ENCODE assay signal across 1 cellular context in the genomic region with DNA sequence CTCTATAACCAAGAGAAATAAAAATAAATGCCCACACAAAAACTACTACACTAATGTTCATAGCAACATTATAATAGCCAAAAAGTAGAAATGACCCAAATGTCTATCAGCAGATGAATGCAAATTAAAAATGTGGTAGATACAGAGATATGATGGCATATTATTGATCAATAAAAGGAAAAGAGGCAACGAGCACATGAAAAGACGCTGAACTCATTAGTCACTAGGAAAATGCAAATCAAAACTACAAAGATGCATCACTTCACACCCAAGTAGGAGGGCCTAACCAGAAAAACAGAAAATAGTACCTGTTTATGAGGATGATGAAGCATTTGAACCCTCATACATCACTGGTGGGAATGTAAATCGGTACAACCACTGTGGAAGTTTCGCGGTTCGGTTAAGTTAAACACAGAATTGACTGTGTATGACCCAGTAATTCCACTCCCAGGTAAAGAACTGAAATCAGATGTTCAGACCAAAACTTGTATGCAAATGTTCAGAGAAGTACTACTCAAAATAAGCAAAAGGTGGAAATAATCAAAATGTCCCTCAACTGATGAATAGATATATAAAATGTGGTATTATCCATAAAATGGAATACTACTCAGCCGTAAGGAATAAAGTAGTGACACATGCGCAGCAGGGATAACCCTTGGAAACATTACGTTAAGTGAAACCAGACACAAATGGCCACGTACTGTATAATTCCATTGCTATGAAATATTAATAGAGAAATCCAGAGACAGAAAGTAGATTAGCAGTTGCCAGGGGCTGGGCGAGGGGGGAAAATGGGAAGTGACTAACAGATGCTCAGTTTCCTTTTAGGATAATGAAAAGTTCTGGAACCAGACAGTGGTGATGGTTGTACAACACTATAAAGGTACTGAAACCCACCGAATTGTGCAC.
TF ChIP-seq lines count a peak whose summit lies in the region.

No MANE protein-coding gene starts in this region.

TF ChIP-seq in SK-N-SH, 30 proteins besides CTCF, POLR2A, EP300 and RAD21 (continued from another document):
- TF ChIP-seq, protein P1, sequence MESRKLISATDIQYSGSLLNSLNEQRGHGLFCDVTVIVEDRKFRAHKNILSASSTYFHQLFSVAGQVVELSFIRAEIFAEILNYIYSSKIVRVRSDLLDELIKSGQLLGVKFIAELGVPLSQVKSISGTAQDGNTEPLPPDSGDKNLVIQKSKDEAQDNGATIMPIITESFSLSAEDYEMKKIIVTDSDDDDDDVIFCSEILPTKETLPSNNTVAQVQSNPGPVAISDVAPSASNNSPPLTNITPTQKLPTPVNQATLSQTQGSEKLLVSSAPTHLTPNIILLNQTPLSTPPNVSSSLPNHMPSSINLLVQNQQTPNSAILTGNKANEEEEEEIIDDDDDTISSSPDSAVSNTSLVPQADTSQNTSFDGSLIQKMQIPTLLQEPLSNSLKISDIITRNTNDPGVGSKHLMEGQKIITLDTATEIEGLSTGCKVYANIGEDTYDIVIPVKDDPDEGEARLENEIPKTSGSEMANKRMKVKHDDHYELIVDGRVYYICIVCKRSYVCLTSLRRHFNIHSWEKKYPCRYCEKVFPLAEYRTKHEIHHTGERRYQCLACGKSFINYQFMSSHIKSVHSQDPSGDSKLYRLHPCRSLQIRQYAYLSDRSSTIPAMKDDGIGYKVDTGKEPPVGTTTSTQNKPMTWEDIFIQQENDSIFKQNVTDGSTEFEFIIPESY (IDR thresholded peaks at IDR 0.05; ENCODE audit: borderline replicate concordance, low read depth): no peak
- peak; percentile 80; the same call in 1 of the 2 replicates for TF ChIP-seq RCOR1 (IDR thresholded peaks at IDR 0.05; ENCODE audit: low read length)
TF ChIP-seq in SK-N-SH: peak in this region for 4.
